9 cellular contexts compared by ENCODE assay signal in the genomic region with DNA sequence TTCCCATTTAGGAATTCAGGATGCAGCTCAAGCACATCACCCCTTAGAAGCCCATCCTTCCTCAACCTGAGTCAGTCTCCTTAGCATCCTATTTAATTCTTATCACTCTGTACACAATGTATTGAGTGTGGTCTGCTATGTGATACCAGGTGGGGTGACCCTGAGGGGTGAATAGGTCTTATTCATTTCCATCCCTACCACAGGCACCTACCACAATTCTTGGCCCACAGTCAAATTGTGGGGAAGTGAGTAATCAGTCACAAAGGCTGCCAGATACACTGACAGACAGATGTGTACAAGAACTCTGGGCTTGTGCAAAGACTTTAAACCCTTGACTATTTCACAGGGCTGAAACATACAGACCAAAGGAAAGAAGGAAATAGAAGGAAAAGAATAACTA.
A peak's percentile ranks its signal among the peaks of the same experiment; 100 is the strongest.
DNase-seq lines count a peak whose midpoint lies in the region; ATAC-seq and TF ChIP-seq lines count a peak whose summit lies in the region.
"Had no signal": no experiment of that assay in that cellular context is flagged by ENCODE, and none has a peak within 500 bp of the region (broad histone marks: within the 10 kb centered on the region; RNA-seq: fewer than 3 reads in every experiment).

No MANE protein-coding gene starts in this region.

- H3K36me3 ChIP-seq in fibroblast of lung (ENCODE audit: control insufficient read depth, insufficient read depth, low read length) = no peaks in the 10 kb centered on the region
- no peaks in the 10 kb centered on the region for H3K36me3 ChIP-seq in upper lobe of left lung

- no peak overlapping the region for H3K4me3 ChIP-seq in NB4 (ENCODE audit: low read depth, low read length)
- H3K4me3 ChIP-seq in fibroblast of lung (replicated peaks in 1 of 4; ENCODE audit: control extremely low read depth in 1 of 4, insufficient read depth in 1 of 4, low read depth in 3 of 4, low read length in 4 of 4) = no peak overlapping the region
- H3K4me3 ChIP-seq in upper lobe of left lung = no peak overlapping the region

- TF ChIP-seq POLR2A in NB4 (IDR thresholded peaks at IDR 0.05; ENCODE audit: extremely low read depth, insufficient read length) = no peak
- no peak for TF ChIP-seq POLR2A in upper lobe of left lung (IDR thresholded peaks at IDR 0.05)

- DNase-seq in COLO829 (ENCODE audit: low spot score) (peak; percentile 48), NB4 (ENCODE audit: low read depth) (peak; percentile 51), fibroblast of lung (ENCODE audit: low read depth in 2 of 2) (peak; percentile 50 to 82), UCSD-AML1 (lab: John Stamatoyannopoulos, UW; ENCODE audit: unreplicated experiment) (no peak), ureter (ENCODE audit: low spot score) (no peak), upper lobe of left lung (no peak)
- DNase-seq: activated naive CD8-positive, alpha-beta T cell treated with anti-CD3 and anti-CD28 coated beads, Interleukin-2, amount 10 ng/mL, durations not matched to agents 7 days and 5 days had no signal

- no peaks in the 10 kb centered on the region for H3K27me3 ChIP-seq in fibroblast of lung (ENCODE audit: control insufficient read depth, insufficient read depth, low read length)
- H3K27me3 ChIP-seq in upper lobe of left lung = peaks cover 0 to 3% (median 0%) of the 10 kb centered on the region in 4 donors

- H3K9me3 ChIP-seq in fibroblast of lung (ENCODE audit: control insufficient read depth, insufficient read depth, low read depth, low read length) (no peaks in the 10 kb centered on the region), upper lobe of left lung (no peaks in the 10 kb centered on the region)

- H3K4me1 ChIP-seq in fibroblast of lung (ENCODE audit: control insufficient read depth, extremely low read depth, insufficient read depth, low read length) (no peaks in the 10 kb centered on the region), upper lobe of left lung (peaks cover 0 to 3% (median 0%) of the 10 kb centered on the region in 4 donors)

- no peak overlapping the region for H3K4me2 ChIP-seq in fibroblast of lung (ENCODE audit: extremely low read depth, insufficient read depth, low read length)

- H3K9ac ChIP-seq in fibroblast of lung (ENCODE audit: insufficient read depth, low read length) = no peak overlapping the region

- ATAC-seq in GM21423 (IDR thresholded peaks at IDR 0.05; ENCODE audit: unreplicated experiment) (peak; percentile 89), HG02763 (IDR thresholded peaks at IDR 0.05; ENCODE audit: unreplicated experiment) (no peak), upper lobe of left lung (ENCODE audit: low FRiP score in 2 of 2) (no peak)

- TF ChIP-seq CTCF in NB4 (IDR thresholded peaks at IDR 0.05; ENCODE audit: low read depth, low read length) = no peak
- no peak for TF ChIP-seq CTCF in fibroblast of lung (conservative IDR thresholded peaks at IDR 0.05 in 1 of 2, IDR thresholded peaks at IDR 0.05 in 1 of 2; ENCODE audit: low read depth in 1 of 2, low read length in 2 of 2)
- TF ChIP-seq CTCF in upper lobe of left lung (IDR thresholded peaks at IDR 0.05) = no peak

- H3K79me2 ChIP-seq in fibroblast of lung (ENCODE audit: control insufficient read depth, insufficient read depth, low read length) = no peaks in the 10 kb centered on the region

- no peaks in the 10 kb centered on the region for H4K20me1 ChIP-seq in fibroblast of lung (ENCODE audit: control insufficient read depth, extremely low read depth, insufficient read depth, low read length)

- no peak overlapping the region for H3K27ac ChIP-seq in fibroblast of lung (ENCODE audit: insufficient read depth, low read length)
- H3K27ac ChIP-seq in upper lobe of left lung = no peak overlapping the region

- no peak for TF ChIP-seq EP300 in upper lobe of left lung (IDR thresholded peaks at IDR 0.05)

- H2AFZ ChIP-seq in fibroblast of lung (ENCODE audit: low read length) = no peak overlapping the region

Comparison
In these comparisons a context has a peak if more than half of its experiments do, and no peak if none do; other contexts are left out.
1. DNase-seq: peak in COLO829 (single experiment), NB4 (single experiment) and fibroblast of lung (2 of 2); none in UCSD-AML1 (single experiment), ureter (single experiment) and upper lobe of left lung (0 of 2).